ENCODE assay signal across 14 cellular contexts in genomic region chr7:155263522-155264197, GRCh38. TPM values are rescaled to one million over a fixed set of nuclear protein-coding genes. Genes with fewer than 3 reads are reported as not detected.
DNase-seq lines count a peak whose midpoint lies in the region; ATAC-seq and TF ChIP-seq lines count a peak whose summit lies in the region.
"Had no signal": no experiment of that assay in that cellular context is flagged by ENCODE, and none has a peak within 500 bp of the region (broad histone marks: within the 10 kb centered on the region; RNA-seq: fewer than 3 reads in every experiment).

No MANE protein-coding gene starts in this region.

- H3K4me1 ChIP-seq in DOHH2 (ENCODE audit: control insufficient read depth, low read length): no peaks in the 10 kb centered on the region
- H3K4me1 ChIP-seq in HEK293 (ENCODE audit: control insufficient read depth, insufficient read depth, low read length): no peaks in the 10 kb centered on the region
- H3K4me1 ChIP-seq in adipocyte (ENCODE audit: control insufficient read depth, insufficient read depth, low read length): peaks cover 17% of the 10 kb centered on the region
- H3K4me1 ChIP-seq: testis had no signal

- H3K4me3 ChIP-seq in DOHH2 (ENCODE audit: low read length) (no peak overlapping the region), HEK293 (ENCODE audit: low read depth, low read length) (no peak overlapping the region), adipocyte (ENCODE audit: low read length) (no peak overlapping the region), kidney epithelial cell (ENCODE audit: low read depth, low read length) (no peak overlapping the region)
- H3K4me3 ChIP-seq: testis had no signal

- ATAC-seq in GM18498 (IDR thresholded peaks at IDR 0.05; ENCODE audit: unreplicated experiment): no peak
- ATAC-seq in HG03095 (IDR thresholded peaks at IDR 0.05; ENCODE audit: unreplicated experiment): no peak
- ATAC-seq: natural killer cell treated with Interleukin-12 subunit alpha and Interleukin-12 subunit beta and Interleukin-15 and Interleukin-18, amount 100 ng/mL, for 72 hours had no signal

- H3K27ac ChIP-seq in DOHH2 (ENCODE audit: low read depth, low read length): no peak overlapping the region
- no peak overlapping the region for H3K27ac ChIP-seq in HEK293 (ENCODE audit: extremely low read depth, low read depth, low read length)
- H3K27ac ChIP-seq: testis had no signal

- H3K4me2 ChIP-seq in DOHH2 (ENCODE audit: low read length): no peak overlapping the region

- no peaks in the 10 kb centered on the region for H3K9me2 ChIP-seq in DOHH2 (replicated peaks; ENCODE audit: control insufficient read depth, low read length)

- H3K79me2 ChIP-seq in DOHH2 (ENCODE audit: control insufficient read depth, low read length): no peaks in the 10 kb centered on the region

- no peaks in the 10 kb centered on the region for H4K20me1 ChIP-seq in DOHH2 (ENCODE audit: control insufficient read depth, insufficient read depth, low read depth, low read length)

- no peaks in the 10 kb centered on the region for H3K27me3 ChIP-seq in DOHH2 (ENCODE audit: control insufficient read depth, low read length)
- H3K27me3 ChIP-seq in adipocyte (replicated peaks; ENCODE audit: control insufficient read depth, insufficient read depth, low read length): no peaks in the 10 kb centered on the region
- H3K27me3 ChIP-seq in kidney epithelial cell (ENCODE audit: control insufficient read depth, insufficient read depth, low read length): no peaks in the 10 kb centered on the region
- H3K27me3 ChIP-seq: testis had no signal

- TF ChIP-seq CTCF in DOHH2 (IDR thresholded peaks at IDR 0.05; ENCODE audit: low read depth, low read length, poor library complexity, severe bottlenecking) (peak; percentile 67), HEK293 (tag by site-specific recombination; IDR thresholded peaks at IDR 0.05) (no peak), kidney epithelial cell (IDR thresholded peaks at IDR 0.05; ENCODE audit: insufficient read depth, low read length, poor library complexity, severe bottlenecking) (peak; percentile 14)

- POLR2A ChIA-PET in HEK293 (lab: Yijun Ruan, JAX): no interaction called here

- H3K9me3 ChIP-seq in DOHH2 (ENCODE audit: control insufficient read depth, insufficient read depth, low read length): no peaks in the 10 kb centered on the region
- H3K9me3 ChIP-seq in HEK293 (ENCODE audit: control insufficient read depth, insufficient read depth, low read depth, low read length): no peaks in the 10 kb centered on the region
- no peaks in the 10 kb centered on the region for H3K9me3 ChIP-seq in adipocyte (ENCODE audit: control insufficient read depth, low read length)
- H3K9me3 ChIP-seq: testis had no signal

- DNase-seq in adipocyte (ENCODE audit: low read depth): no peak
- DNase-seq in kidney epithelial cell (ENCODE audit: low read depth): no peak
- no peak for DNase-seq in DMS79 (lab: John Stamatoyannopoulos, UW)
- DNase-seq in NCI-H1092 treated with DMSO at 0.1 percent for 48 hours (lab: John Stamatoyannopoulos, UW): no peak
- DNase-seq: activated CD4-positive, alpha-beta T cell treated with anti-CD3 and anti-CD28 coated beads, Interleukin-2, amount 10 ng/mL, durations not matched to agents 7 days and 5 days; Calu3; mesenchymal stem cell; NCI-H1417 treated with DMSO at 0.1 percent for 48 hours; testis had no signal

- CTCF ChIA-PET in HEK293 (lab: Yijun Ruan, JAX): interaction anchor here (0.6 to 1.5 kb wide), 3 partner anchors 254 to 337 kb away, joined by 3 read pairs; no protein-coding TSS in a partner anchor

- H3K36me3 ChIP-seq in DOHH2 (ENCODE audit: control insufficient read depth, low read length): no peaks in the 10 kb centered on the region
- no peaks in the 10 kb centered on the region for H3K36me3 ChIP-seq in HEK293 (ENCODE audit: control insufficient read depth in 2 of 2, insufficient read depth in 1 of 2, low read length in 2 of 2)
- H3K36me3 ChIP-seq in adipocyte (ENCODE audit: control insufficient read depth, insufficient read depth, low read length, severe bottlenecking): no peaks in the 10 kb centered on the region
- H3K36me3 ChIP-seq in kidney epithelial cell (ENCODE audit: control insufficient read depth, insufficient read depth, low read length): no peaks in the 10 kb centered on the region

- peak overlapping the region; percentile 1 for H3K9ac ChIP-seq in adipocyte (ENCODE audit: low read length)

- H3F3A ChIP-seq in DOHH2 (ENCODE audit: control insufficient read depth, insufficient read depth): no peaks in the 10 kb centered on the region

TF ChIP-seq in HEK293, 187 proteins besides CTCF, POLR2A, EP300 and RAD21:
- TF ChIP-seq ZFHX2 (tag by site-specific recombination; conservative IDR thresholded peaks at IDR 0.05): peak; percentile 97
- TF ChIP-seq MYNN (tag by site-specific recombination; IDR thresholded peaks at IDR 0.05; ENCODE audit: borderline replicate concordance): 0 out of 2 replicates have a peak, but pooled peaks have one; percentile 32
- no peak; the same call in 1 of the 2 replicates for TF ChIP-seq ZBTB7A (tag by site-specific recombination; IDR thresholded peaks at IDR 0.05; ENCODE audit: low read depth)
- peak; percentile 41; the same call in 1 of the 2 replicates for TF ChIP-seq ZSCAN4 (tag by site-specific recombination; IDR thresholded peaks at IDR 0.05)
- 0 out of 2 replicates have a peak, but pooled peaks have one; percentile 27 for TF ChIP-seq ZNF785 (tag by site-specific recombination; IDR thresholded peaks at IDR 0.05)
- TF ChIP-seq EGR2 (tag by site-specific recombination; IDR thresholded peaks at IDR 0.05; ENCODE audit: low read depth): peak; percentile 96
- TF ChIP-seq ZNF148 (tag by site-specific recombination; IDR thresholded peaks at IDR 0.05; ENCODE audit: borderline replicate concordance): 0 out of 2 replicates have a peak, but pooled peaks have one; percentile 50
- 0 out of 2 replicates have a peak, but pooled peaks have one; percentile 53 for TF ChIP-seq GLI4 (tag by site-specific recombination; IDR thresholded peaks at IDR 0.05)
- TF ChIP-seq ZNF558 (tag by site-specific recombination; IDR thresholded peaks at IDR 0.05): no peak
- TF ChIP-seq ZNF692 (tag by site-specific recombination; IDR thresholded peaks at IDR 0.05): no peak
- TF ChIP-seq ZNF311 (tag by site-specific recombination; IDR thresholded peaks at IDR 0.05; ENCODE audit: borderline replicate concordance): peak; percentile 42; the same call in 1 of the 2 replicates
- no peak for TF ChIP-seq ZNF660 (tag by site-specific recombination; IDR thresholded peaks at IDR 0.05)
- 0 out of 2 replicates have a peak, but pooled peaks have one; percentile 37 for TF ChIP-seq HOXD13 (CRISPR knock-in tag; IDR thresholded peaks at IDR 0.05; ENCODE audit: borderline replicate concordance)
- no peak for TF ChIP-seq ZNF48 (tag by site-specific recombination; IDR thresholded peaks at IDR 0.05)
- TF ChIP-seq ZNF23 (tag by site-specific recombination; IDR thresholded peaks at IDR 0.05; ENCODE audit: borderline replicate concordance): no peak
- TF ChIP-seq ZSCAN16 (tag by site-specific recombination; IDR thresholded peaks at IDR 0.05): 0 out of 2 replicates have a peak, but pooled peaks have one; percentile 39

RNA-seq across cellular contexts. Expression of gene INSIG1, which starts 34.0 kb away (rescaled TPM):
- total RNA-seq in kidney epithelial cell: 302 and 327 TPM in 2 replicates
